In the genomic region with DNA sequence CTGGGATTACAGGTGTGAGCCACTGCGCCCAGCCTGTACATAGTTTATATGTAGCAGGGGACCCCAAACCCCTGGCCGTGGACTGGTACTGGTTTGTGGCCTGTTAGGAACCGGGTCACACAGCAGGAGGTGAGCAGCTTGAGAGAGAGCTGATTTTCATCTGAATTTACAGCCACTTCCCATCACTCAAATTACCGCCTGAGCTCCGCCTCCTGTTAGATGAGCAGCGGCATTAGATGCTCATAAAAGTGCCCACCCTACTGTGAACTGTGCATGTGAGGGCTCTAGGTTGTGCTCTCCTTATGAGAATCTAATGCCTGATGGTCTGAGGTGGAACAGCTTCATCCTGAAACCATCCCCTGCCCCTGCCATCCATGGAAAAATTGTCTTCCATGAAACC, we compare ENCODE assay signal across 1 cellular context.
TF ChIP-seq lines count a peak whose summit lies in the region.

No MANE protein-coding gene starts in this region.

TF ChIP-seq in HEK293, 187 proteins besides CTCF, POLR2A, EP300 and RAD21 (continued from another document):
- 0 out of 2 replicates have a peak, but pooled peaks have one; percentile 25 for TF ChIP-seq GLIS1 (tag by site-specific recombination; IDR thresholded peaks at IDR 0.05)
- TF ChIP-seq, protein P1, sequence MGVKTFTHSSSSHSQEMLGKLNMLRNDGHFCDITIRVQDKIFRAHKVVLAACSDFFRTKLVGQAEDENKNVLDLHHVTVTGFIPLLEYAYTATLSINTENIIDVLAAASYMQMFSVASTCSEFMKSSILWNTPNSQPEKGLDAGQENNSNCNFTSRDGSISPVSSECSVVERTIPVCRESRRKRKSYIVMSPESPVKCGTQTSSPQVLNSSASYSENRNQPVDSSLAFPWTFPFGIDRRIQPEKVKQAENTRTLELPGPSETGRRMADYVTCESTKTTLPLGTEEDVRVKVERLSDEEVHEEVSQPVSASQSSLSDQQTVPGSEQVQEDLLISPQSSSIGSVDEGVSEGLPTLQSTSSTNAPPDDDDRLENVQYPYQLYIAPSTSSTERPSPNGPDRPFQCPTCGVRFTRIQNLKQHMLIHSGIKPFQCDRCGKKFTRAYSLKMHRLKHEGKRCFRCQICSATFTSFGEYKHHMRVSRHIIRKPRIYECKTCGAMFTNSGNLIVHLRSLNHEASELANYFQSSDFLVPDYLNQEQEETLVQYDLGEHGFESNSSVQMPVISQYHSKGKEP (tag by site-specific recombination; IDR thresholded peaks at IDR 0.05), result peak; percentile 28; the same call in 1 of the 2 replicates
- TF ChIP-seq, protein P2, sequence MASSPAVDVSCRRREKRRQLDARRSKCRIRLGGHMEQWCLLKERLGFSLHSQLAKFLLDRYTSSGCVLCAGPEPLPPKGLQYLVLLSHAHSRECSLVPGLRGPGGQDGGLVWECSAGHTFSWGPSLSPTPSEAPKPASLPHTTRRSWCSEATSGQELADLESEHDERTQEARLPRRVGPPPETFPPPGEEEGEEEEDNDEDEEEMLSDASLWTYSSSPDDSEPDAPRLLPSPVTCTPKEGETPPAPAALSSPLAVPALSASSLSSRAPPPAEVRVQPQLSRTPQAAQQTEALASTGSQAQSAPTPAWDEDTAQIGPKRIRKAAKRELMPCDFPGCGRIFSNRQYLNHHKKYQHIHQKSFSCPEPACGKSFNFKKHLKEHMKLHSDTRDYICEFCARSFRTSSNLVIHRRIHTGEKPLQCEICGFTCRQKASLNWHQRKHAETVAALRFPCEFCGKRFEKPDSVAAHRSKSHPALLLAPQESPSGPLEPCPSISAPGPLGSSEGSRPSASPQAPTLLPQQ (tag by site-specific recombination; IDR thresholded peaks at IDR 0.05), result no peak
- no peak for TF ChIP-seq ZNF529 (tag by site-specific recombination; IDR thresholded peaks at IDR 0.05; ENCODE audit: insufficient replicate concordance)
- TF ChIP-seq, protein P3, sequence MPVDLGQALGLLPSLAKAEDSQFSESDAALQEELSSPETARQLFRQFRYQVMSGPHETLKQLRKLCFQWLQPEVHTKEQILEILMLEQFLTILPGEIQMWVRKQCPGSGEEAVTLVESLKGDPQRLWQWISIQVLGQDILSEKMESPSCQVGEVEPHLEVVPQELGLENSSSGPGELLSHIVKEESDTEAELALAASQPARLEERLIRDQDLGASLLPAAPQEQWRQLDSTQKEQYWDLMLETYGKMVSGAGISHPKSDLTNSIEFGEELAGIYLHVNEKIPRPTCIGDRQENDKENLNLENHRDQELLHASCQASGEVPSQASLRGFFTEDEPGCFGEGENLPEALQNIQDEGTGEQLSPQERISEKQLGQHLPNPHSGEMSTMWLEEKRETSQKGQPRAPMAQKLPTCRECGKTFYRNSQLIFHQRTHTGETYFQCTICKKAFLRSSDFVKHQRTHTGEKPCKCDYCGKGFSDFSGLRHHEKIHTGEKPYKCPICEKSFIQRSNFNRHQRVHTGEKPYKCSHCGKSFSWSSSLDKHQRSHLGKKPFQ (tag by site-specific recombination; IDR thresholded peaks at IDR 0.05), result peak; percentile 50; the same call in 1 of the 2 replicates
- TF ChIP-seq, protein P4, sequence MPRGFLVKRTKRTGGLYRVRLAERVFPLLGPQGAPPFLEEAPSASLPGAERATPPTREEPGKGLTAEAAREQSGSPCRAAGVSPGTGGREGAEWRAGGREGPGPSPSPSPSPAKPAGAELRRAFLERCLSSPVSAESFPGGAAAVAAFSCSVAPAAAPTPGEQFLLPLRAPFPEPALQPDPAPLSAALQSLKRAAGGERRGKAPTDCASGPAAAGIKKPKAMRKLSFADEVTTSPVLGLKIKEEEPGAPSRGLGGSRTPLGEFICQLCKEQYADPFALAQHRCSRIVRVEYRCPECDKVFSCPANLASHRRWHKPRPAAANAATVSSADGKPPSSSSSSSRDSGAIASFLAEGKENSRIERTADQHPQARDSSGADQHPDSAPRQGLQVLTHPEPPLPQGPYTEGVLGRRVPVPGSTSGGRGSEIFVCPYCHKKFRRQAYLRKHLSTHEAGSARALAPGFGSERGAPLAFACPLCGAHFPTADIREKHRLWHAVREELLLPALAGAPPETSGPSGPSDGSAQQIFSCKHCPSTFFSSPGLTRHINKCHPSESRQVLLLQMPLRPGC (tag by site-specific recombination; IDR thresholded peaks at IDR 0.05), result no peak
- peak; percentile 44; the same call in 1 of the 2 replicates for TF ChIP-seq ZNF596 (tag by site-specific recombination; IDR thresholded peaks at IDR 0.05)
- TF ChIP-seq ZNF19 (tag by site-specific recombination; IDR thresholded peaks at IDR 0.05; ENCODE audit: low read depth), result no peak
- TF ChIP-seq, protein P5, sequence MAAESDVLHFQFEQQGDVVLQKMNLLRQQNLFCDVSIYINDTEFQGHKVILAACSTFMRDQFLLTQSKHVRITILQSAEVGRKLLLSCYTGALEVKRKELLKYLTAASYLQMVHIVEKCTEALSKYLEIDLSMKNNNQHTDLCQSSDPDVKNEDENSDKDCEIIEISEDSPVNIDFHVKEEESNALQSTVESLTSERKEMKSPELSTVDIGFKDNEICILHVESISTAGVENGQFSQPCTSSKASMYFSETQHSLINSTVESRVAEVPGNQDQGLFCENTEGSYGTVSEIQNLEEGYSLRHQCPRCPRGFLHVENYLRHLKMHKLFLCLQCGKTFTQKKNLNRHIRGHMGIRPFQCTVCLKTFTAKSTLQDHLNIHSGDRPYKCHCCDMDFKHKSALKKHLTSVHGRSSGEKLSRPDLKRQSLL (tag by site-specific recombination; IDR thresholded peaks at IDR 0.05), result 0 out of 2 replicates have a peak, but pooled peaks have one; percentile 34
- no peak for TF ChIP-seq ZNF530 (tag by site-specific recombination; IDR thresholded peaks at IDR 0.05; ENCODE audit: low read depth)
- no peak for TF ChIP-seq ZNF423 (tag by site-specific recombination; IDR thresholded peaks at IDR 0.05)
- TF ChIP-seq, protein P6, sequence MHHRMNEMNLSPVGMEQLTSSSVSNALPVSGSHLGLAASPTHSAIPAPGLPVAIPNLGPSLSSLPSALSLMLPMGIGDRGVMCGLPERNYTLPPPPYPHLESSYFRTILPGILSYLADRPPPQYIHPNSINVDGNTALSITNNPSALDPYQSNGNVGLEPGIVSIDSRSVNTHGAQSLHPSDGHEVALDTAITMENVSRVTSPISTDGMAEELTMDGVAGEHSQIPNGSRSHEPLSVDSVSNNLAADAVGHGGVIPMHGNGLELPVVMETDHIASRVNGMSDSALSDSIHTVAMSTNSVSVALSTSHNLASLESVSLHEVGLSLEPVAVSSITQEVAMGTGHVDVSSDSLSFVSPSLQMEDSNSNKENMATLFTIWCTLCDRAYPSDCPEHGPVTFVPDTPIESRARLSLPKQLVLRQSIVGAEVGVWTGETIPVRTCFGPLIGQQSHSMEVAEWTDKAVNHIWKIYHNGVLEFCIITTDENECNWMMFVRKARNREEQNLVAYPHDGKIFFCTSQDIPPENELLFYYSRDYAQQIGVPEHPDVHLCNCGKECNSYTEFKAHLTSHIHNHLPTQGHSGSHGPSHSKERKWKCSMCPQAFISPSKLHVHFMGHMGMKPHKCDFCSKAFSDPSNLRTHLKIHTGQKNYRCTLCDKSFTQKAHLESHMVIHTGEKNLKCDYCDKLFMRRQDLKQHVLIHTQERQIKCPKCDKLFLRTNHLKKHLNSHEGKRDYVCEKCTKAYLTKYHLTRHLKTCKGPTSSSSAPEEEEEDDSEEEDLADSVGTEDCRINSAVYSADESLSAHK (tag by site-specific recombination; IDR thresholded peaks at IDR 0.05), result peak; percentile 35; the same call in 1 of the 2 replicates
- TF ChIP-seq, protein P7, sequence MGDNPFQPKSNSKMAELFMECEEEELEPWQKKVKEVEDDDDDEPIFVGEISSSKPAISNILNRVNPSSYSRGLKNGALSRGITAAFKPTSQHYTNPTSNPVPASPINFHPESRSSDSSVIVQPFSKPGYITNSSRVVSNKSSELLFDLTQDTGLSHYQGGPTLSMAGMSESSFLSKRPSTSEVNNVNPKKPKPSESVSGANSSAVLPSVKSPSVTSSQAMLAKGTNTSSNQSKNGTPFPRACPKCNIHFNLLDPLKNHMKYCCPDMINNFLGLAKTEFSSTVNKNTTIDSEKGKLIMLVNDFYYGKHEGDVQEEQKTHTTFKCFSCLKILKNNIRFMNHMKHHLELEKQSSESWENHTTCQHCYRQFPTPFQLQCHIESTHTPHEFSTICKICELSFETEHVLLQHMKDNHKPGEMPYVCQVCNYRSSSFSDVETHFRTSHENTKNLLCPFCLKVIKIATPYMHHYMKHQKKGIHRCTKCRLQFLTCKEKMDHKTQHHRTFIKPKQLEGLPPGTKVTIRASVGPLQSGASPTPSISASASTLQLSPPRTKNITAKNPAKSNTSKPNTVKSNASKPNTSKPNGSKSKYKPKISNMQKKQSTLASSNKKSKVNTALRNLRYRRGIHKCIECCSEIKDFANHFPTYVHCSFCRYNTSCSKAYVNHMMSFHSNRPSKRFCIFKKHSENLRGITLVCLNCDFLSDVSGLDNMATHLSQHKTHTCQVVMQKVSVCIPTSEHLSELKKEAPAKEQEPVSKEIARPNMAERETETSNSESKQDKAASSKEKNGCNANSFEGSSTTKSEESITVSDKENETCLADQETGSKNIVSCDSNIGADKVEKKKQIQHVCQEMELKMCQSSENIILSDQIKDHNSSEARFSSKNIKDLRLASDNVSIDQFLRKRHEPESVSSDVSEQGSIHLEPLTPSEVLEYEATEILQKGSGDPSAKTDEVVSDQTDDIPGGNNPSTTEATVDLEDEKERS (tag by site-specific recombination; IDR thresholded peaks at IDR 0.05), result no peak
- 0 out of 2 replicates have a peak, but pooled peaks have one; percentile 35 for TF ChIP-seq ZNF561 (tag by site-specific recombination; IDR thresholded peaks at IDR 0.05; ENCODE audit: borderline replicate concordance)
- TF ChIP-seq KLF10 (tag by site-specific recombination; IDR thresholded peaks at IDR 0.05), result no peak
- TF ChIP-seq OSR2 (tag by site-specific recombination; IDR thresholded peaks at IDR 0.05), result peak; percentile 33; the same call in 1 of the 2 replicates
- TF ChIP-seq ZBTB48 (tag by site-specific recombination; IDR thresholded peaks at IDR 0.05), result no peak
- no peak for TF ChIP-seq ZNF626 (tag by site-specific recombination; IDR thresholded peaks at IDR 0.05)
- TF ChIP-seq, protein P8, sequence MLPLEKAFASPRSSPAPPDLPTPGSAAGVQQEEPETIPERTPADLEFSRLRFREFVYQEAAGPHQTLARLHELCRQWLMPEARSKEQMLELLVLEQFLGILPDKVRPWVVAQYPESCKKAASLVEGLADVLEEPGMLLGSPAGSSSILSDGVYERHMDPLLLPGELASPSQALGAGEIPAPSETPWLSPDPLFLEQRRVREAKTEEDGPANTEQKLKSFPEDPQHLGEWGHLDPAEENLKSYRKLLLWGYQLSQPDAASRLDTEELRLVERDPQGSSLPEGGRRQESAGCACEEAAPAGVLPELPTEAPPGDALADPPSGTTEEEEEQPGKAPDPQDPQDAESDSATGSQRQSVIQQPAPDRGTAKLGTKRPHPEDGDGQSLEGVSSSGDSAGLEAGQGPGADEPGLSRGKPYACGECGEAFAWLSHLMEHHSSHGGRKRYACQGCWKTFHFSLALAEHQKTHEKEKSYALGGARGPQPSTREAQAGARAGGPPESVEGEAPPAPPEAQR (tag by site-specific recombination; IDR thresholded peaks at IDR 0.05), result no peak
